11 cellular contexts compared by ENCODE assay signal in the genomic region with DNA sequence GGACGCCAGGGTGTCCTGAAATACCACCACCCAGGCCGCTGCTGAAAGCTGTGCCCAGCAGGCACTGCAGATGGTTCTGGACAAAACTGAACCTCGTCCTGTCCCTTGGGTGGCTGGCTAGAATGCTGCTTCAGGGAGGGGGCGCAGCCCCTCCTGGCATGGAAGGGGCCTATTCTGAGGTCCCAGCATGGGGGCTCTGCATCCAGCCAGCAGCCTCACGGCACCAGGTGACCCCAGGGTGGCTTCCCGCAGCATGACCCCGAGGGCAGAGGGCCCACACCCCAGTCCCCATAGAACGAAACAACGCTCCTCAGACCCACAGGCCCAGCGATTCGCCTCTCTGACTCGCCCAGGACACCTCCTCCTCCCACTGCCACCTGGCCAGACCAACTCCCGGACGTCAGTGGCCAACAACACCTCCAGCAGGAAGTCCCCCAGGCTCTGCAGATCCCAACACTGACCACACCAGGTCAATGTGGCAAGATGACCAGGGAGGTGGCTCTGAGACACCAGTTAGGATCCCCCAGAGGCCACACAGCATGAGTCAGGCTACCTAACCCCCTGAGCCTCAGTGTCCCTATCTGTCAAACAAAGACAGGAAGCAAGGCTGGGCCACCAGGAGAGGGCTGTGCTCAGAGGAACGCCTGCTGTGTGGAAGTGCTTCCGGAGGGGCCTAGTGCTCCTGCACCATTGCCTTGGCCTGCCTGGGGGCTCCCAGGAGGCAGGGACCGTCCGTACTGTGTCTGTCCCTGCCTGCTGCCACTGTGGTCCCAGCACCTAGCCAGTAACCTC. TPM values are rescaled to one million over a fixed set of nuclear protein-coding genes. Genes with fewer than 3 reads are reported as not detected.
DNase-seq lines count a peak whose midpoint lies in the region; ATAC-seq and TF ChIP-seq lines count a peak whose summit lies in the region.
"Had no signal": no experiment of that assay in that cellular context is flagged by ENCODE, and none has a peak within 500 bp of the region (broad histone marks: within the 10 kb centered on the region; RNA-seq: fewer than 3 reads in every experiment).

No MANE protein-coding gene starts in this region.

- peak overlapping the region; percentile 69 to 89 (median 73) for H3K27ac Mint-ChIP-seq in CD4-positive, CD25-positive, alpha-beta regulatory T cell

- no peaks in the 10 kb centered on the region for H3K9me3 ChIP-seq in CD4-positive, CD25-positive, alpha-beta regulatory T cell (ENCODE audit: control insufficient read depth in 2 of 2, low read length in 2 of 2)
- H3K9me3 ChIP-seq in prostate gland: no peaks in the 10 kb centered on the region
- H3K9me3 ChIP-seq: thoracic aorta had no signal

- 83% methylated on average over 18 of the region's 18 CpGs for WGBS in prostate gland

- H3K4me1 Mint-ChIP-seq in CD4-positive, CD25-positive, alpha-beta regulatory T cell: peaks cover 0 to 68% (median 12%) of the 10 kb centered on the region in 4 donors

- TF ChIP-seq POLR2A in prostate gland (IDR thresholded peaks at IDR 0.05): no peak

- H3K27ac ChIP-seq in CD4-positive, CD25-positive, alpha-beta regulatory T cell (ENCODE audit: insufficient read depth, low read length, poor library complexity, severe bottlenecking): peak overlapping the region; percentile 99
- H3K27ac ChIP-seq in dorsolateral prefrontal cortex (peak overlapping the region in 47 of 59 donors; percentile 1 to 98 (median 70)), prostate gland (peak overlapping the region; percentile 99 to 100)

- H3K9me3 Mint-ChIP-seq in CD4-positive, CD25-positive, alpha-beta regulatory T cell: no peaks in the 10 kb centered on the region

- peaks cover 3% of the 10 kb centered on the region for H3K36me3 Mint-ChIP-seq in CD4-positive, CD25-positive, alpha-beta regulatory T cell

- H3K4me1 ChIP-seq in CD4-positive, CD25-positive, alpha-beta regulatory T cell (ENCODE audit: control insufficient read depth, insufficient read depth, low read length, poor library complexity, severe bottlenecking): peaks cover 88% of the 10 kb centered on the region
- peaks cover 67% of the 10 kb centered on the region for H3K4me1 ChIP-seq in prostate gland (replicated peaks)

- H3K36me3 ChIP-seq in CD4-positive, CD25-positive, alpha-beta regulatory T cell (ENCODE audit: control insufficient read depth, insufficient read depth, low read length): peaks cover 43% of the 10 kb centered on the region
- H3K36me3 ChIP-seq in prostate gland: peaks cover 9 to 12% of the 10 kb centered on the region in 2 donors

- ATAC-seq in CD4-positive, CD25-positive, alpha-beta regulatory T cell (ENCODE audit: low read depth in 2 of 2): no peak
- no peak for ATAC-seq in HG02852 (IDR thresholded peaks at IDR 0.05; ENCODE audit: unreplicated experiment)
- no peak for ATAC-seq in GM21423 (IDR thresholded peaks at IDR 0.05; ENCODE audit: unreplicated experiment)
- ATAC-seq in HG03095 (IDR thresholded peaks at IDR 0.05; ENCODE audit: unreplicated experiment): no peak
- no peak for ATAC-seq in GM18517 (IDR thresholded peaks at IDR 0.05; ENCODE audit: unreplicated experiment)

- intact Hi-C loops in dorsolateral prefrontal cortex (cut with DNase I) (no loop called here), prostate gland (cut with DNase I) (no loop called here)

- H3K27me3 Mint-ChIP-seq in CD4-positive, CD25-positive, alpha-beta regulatory T cell: no peaks in the 10 kb centered on the region

- no peak for TF ChIP-seq CTCF in dorsolateral prefrontal cortex (IDR thresholded peaks at IDR 0.05 in 54 of 56, conservative IDR thresholded peaks at IDR 0.05 in 2 of 56; ENCODE audit: low read depth in 1 of 56, partially characterized antibody in 56 of 56)
- TF ChIP-seq CTCF in prostate gland (IDR thresholded peaks at IDR 0.05): no peak

- H3K4me3 Mint-ChIP-seq in CD4-positive, CD25-positive, alpha-beta regulatory T cell: peak overlapping the region; percentile 8 to 82 (median 42)

- H3K4me3 ChIP-seq in CD4-positive, CD25-positive, alpha-beta regulatory T cell (ENCODE audit: low read depth, low read length): no peak overlapping the region
- H3K4me3 ChIP-seq in dorsolateral prefrontal cortex (peak overlapping the region in 1 of 59 donors; percentile 19), prostate gland (no peak overlapping the region)
- H3K4me3 ChIP-seq: thoracic aorta had no signal

- no peak for DNase-seq in CD4-positive, CD25-positive, alpha-beta regulatory T cell
- DNase-seq in HuH-7.5 (ENCODE audit: low spot score) (peak; percentile 22), dorsolateral prefrontal cortex (no peak), prostate gland (ENCODE audit: low spot score) (no peak)
- DNase-seq: effector CD4-positive, alpha-beta T cell; RPMI8226 had no signal

- H3K27me3 ChIP-seq in CD4-positive, CD25-positive, alpha-beta regulatory T cell (ENCODE audit: control insufficient read depth, insufficient read depth, low read length): no peaks in the 10 kb centered on the region
- H3K27me3 ChIP-seq in dorsolateral prefrontal cortex (no peaks in the 10 kb centered on the region), prostate gland (replicated peaks; ENCODE audit: insufficient read depth) (no peaks in the 10 kb centered on the region)

RNA-seq across cellular contexts. Expression of gene MKNK2, which starts 6.1 kb away (rescaled TPM):
- 340 TPM for total RNA-seq in CD4-positive, CD25-positive, alpha-beta regulatory T cell
- 10 to 100 TPM; 28.7 to 38.2 (median 32.0) TPM for polyA plus RNA-seq in CD4-positive, CD25-positive, alpha-beta regulatory T cell
- total RNA-seq in dorsolateral prefrontal cortex: 100 to 1,000 TPM in 32 of 120 experiments, 10 to 100 TPM in 88; 40.9 to 364 (median 77.4) TPM
- 100 to 1,000 TPM; 141 to 189 TPM for total RNA-seq in prostate gland

RNA-seq across cellular contexts. Expression of gene BTBD2, which starts 29.4 kb away (rescaled TPM):
- total RNA-seq in CD4-positive, CD25-positive, alpha-beta regulatory T cell: 58.6 TPM
- 1 to 10 TPM; 3.2 to 5.4 (median 4.7) TPM for polyA plus RNA-seq in CD4-positive, CD25-positive, alpha-beta regulatory T cell
- total RNA-seq in dorsolateral prefrontal cortex (100 to 1,000 TPM in 118 of 120 experiments, 10 to 100 TPM in 2; 79.8 to 247 (median 161) TPM), prostate gland (100 to 1,000 TPM; 116 to 136 TPM)

RNA-seq across cellular contexts. Expression of gene MOB3A, which starts 51.2 kb away (rescaled TPM):
- total RNA-seq in CD4-positive, CD25-positive, alpha-beta regulatory T cell: 131 TPM
- 10 to 100 TPM; 73.6 to 91.1 (median 88.0) TPM for polyA plus RNA-seq in CD4-positive, CD25-positive, alpha-beta regulatory T cell
- total RNA-seq in dorsolateral prefrontal cortex (10 to 100 TPM; 15.7 to 49.6 (median 26.9) TPM), prostate gland (10 to 100 TPM; 40.1 to 43.5 TPM)

RNA-seq across cellular contexts. Expression of gene IZUMO4, which starts 51.8 kb away (rescaled TPM):
- total RNA-seq in CD4-positive, CD25-positive, alpha-beta regulatory T cell: 16.5 TPM
- under 1 TPM; 0.47 to 0.82 (median 0.70) TPM for polyA plus RNA-seq in CD4-positive, CD25-positive, alpha-beta regulatory T cell
- total RNA-seq in dorsolateral prefrontal cortex (10 to 100 TPM in 119 of 120 experiments, 1 to 10 TPM in 1; 8.6 to 54.6 (median 25.5) TPM), prostate gland (10 to 100 TPM; 11.8 to 50.2 TPM)
